Comparison of ENCODE assay signal across 9 cellular contexts in the genomic region with DNA sequence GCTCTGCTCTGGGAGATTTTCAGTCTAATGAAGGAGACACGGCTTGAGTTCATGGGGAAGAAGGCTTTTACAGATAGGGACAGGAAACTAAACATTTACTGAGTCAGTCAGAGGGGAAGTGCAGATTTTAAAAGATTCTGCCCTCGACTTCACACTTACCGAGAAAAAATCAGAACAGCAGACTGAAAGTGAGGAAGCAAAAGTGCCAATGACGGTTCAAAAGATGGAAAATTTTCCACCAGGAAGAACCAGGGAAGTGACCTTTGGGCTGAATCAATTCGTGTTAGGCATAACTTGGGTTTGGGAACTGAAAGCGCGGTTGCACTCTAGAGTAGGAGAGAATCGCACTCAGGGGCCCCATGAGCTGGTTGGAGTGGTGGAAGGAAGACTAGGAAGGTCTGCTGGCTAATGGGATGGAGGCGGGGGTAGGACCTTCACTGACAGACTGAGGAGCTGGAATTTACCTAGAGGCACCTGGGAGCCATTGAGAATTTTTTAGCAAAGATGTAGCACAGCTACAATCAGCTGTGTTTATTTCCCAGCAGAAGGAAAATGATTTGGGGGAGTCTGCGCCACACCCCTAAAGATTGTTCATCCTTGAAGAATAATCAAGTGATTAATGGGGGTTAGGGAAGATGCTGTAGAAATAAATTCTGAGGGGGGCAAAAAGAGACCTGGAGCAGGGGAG. TPM values are rescaled to one million over a fixed set of nuclear protein-coding genes. Genes with fewer than 3 reads are reported as not detected.
DNase-seq lines count a peak whose midpoint lies in the region; ATAC-seq and TF ChIP-seq lines count a peak whose summit lies in the region.
"Had no signal": no experiment of that assay in that cellular context is flagged by ENCODE, and none has a peak within 500 bp of the region (broad histone marks: within the 10 kb centered on the region; RNA-seq: fewer than 3 reads in every experiment).

No MANE protein-coding gene starts in this region.

- intact Hi-C loops in right cardiac atrium (cut with DNase I) (loop anchor here in 3 of 4 donors (5.0 to 10.0 kb wide), 3 partner anchors 91 to 174 kb away; no protein-coding TSS in a partner anchor), Right ventricle myocardium inferior (cut with DNase I) (loop anchor here (5.0 kb wide), 2 partner anchors 39 to 114 kb away; no protein-coding TSS in a partner anchor), upper lobe of right lung (cut with DNase I) (no loop called here)

- TF ChIP-seq CTCF in mesothelial cell of epicardium (IDR thresholded peaks at IDR 0.05; ENCODE audit: unreplicated experiment) (no peak), upper lobe of right lung (IDR thresholded peaks at IDR 0.05) (no peak)

- 42% methylated on average over 10 of the region's 10 CpGs for WGBS in right cardiac atrium

- DNase-seq in right cardiac atrium (no peak), Right ventricle myocardium inferior (ENCODE audit: missing footprints) (no peak), mesothelial cell of epicardium (ENCODE audit: low spot score in 2 of 2, unreplicated experiment in 2 of 2) (no peak), upper lobe of right lung (no peak), DMS79 treated with DMSO at 0.1 percent for 48 hours (lab: John Stamatoyannopoulos, UW) (no peak), NCI-H345 treated with DMSO at 0.1 percent for 48 hours (lab: John Stamatoyannopoulos, UW; ENCODE audit: unreplicated experiment) (no peak), NCI-H1092 treated with DMSO at 0.1 percent for 48 hours (lab: John Stamatoyannopoulos, UW) (no peak)
- no peak for DNase-seq in activated naive CD8-positive, alpha-beta T cell treated with anti-CD3 and anti-CD28 coated beads, Interleukin-2, amount 50 U/mL, for 24 hours

- peak overlapping the region; percentile 69 for H3K4me3 Mint-ChIP-seq in activated naive CD8-positive, alpha-beta T cell treated with anti-CD3 and anti-CD28 coated beads, Interleukin-2, amount 50 U/mL, for 24 hours
- peak overlapping the region; percentile 62 for H3K4me3 Mint-ChIP-seq in mesothelial cell of epicardium

- H3K36me3 Mint-ChIP-seq in activated naive CD8-positive, alpha-beta T cell treated with anti-CD3 and anti-CD28 coated beads, Interleukin-2, amount 50 U/mL, for 24 hours (ENCODE audit: low read depth): no peaks in the 10 kb centered on the region
- peaks cover 5% of the 10 kb centered on the region for H3K36me3 Mint-ChIP-seq in mesothelial cell of epicardium

- no peak overlapping the region for H3K27ac Mint-ChIP-seq in activated naive CD8-positive, alpha-beta T cell treated with anti-CD3 and anti-CD28 coated beads, Interleukin-2, amount 50 U/mL, for 24 hours
- no peak overlapping the region for H3K27ac Mint-ChIP-seq in mesothelial cell of epicardium

- H3K27ac ChIP-seq in right cardiac atrium (ENCODE audit: low read length) (no peak overlapping the region), upper lobe of right lung (no peak overlapping the region)
- H3K27ac ChIP-seq: right atrium auricular region had no signal

- no peaks in the 10 kb centered on the region for H3K27me3 ChIP-seq in right cardiac atrium (ENCODE audit: control insufficient read depth, insufficient read depth)
- H3K27me3 ChIP-seq in upper lobe of right lung: peaks cover 68% of the 10 kb centered on the region

- H3K27me3 Mint-ChIP-seq in activated naive CD8-positive, alpha-beta T cell treated with anti-CD3 and anti-CD28 coated beads, Interleukin-2, amount 50 U/mL, for 24 hours: peaks cover 68% of the 10 kb centered on the region
- peaks cover 92% of the 10 kb centered on the region for H3K27me3 Mint-ChIP-seq in mesothelial cell of epicardium (ENCODE audit: low read depth)

- H3K4me1 ChIP-seq in right cardiac atrium (ENCODE audit: control insufficient read depth, insufficient read depth, low read length) (no peaks in the 10 kb centered on the region), upper lobe of right lung (peaks cover 27% of the 10 kb centered on the region)

- ATAC-seq in right cardiac atrium (no peak), Right ventricle myocardium inferior (no peak), upper lobe of right lung (no peak)
- no peak for ATAC-seq in activated naive CD8-positive, alpha-beta T cell treated with anti-CD3 and anti-CD28 coated beads, Interleukin-2, amount 50 U/mL, for 24 hours

- H3K9me3 Mint-ChIP-seq in activated naive CD8-positive, alpha-beta T cell treated with anti-CD3 and anti-CD28 coated beads, Interleukin-2, amount 50 U/mL, for 24 hours: no peaks in the 10 kb centered on the region
- H3K9me3 Mint-ChIP-seq in mesothelial cell of epicardium: peaks cover 13% of the 10 kb centered on the region

- H3K9me3 ChIP-seq in right cardiac atrium (ENCODE audit: control insufficient read depth, low read length) (no peaks in the 10 kb centered on the region), upper lobe of right lung (no peaks in the 10 kb centered on the region)
- H3K9me3 ChIP-seq: right atrium auricular region had no signal

- no peaks in the 10 kb centered on the region for H3K36me3 ChIP-seq in upper lobe of right lung
- H3K36me3 ChIP-seq: right atrium auricular region had no signal

- H3K4me3 ChIP-seq in right cardiac atrium (ENCODE audit: low read length) (peak overlapping the region; percentile 58), upper lobe of right lung (peak overlapping the region; percentile 45)

- peaks cover 21% of the 10 kb centered on the region for H3K4me1 Mint-ChIP-seq in activated naive CD8-positive, alpha-beta T cell treated with anti-CD3 and anti-CD28 coated beads, Interleukin-2, amount 50 U/mL, for 24 hours
- H3K4me1 Mint-ChIP-seq in mesothelial cell of epicardium: peaks cover 11% of the 10 kb centered on the region

RNA-seq across cellular contexts. Expression of gene KCNK13, which starts 1.2 kb away (rescaled TPM):
- total RNA-seq in right cardiac atrium (10 to 100 TPM in 1 of 4 donors, 1 to 10 TPM in 3; 1.7 to 14.2 (median 6.0) TPM), Right ventricle myocardium inferior (6.7 TPM), mesothelial cell of epicardium (not detected in 3 replicates), upper lobe of right lung (0.81 TPM)
- 3.2 TPM for polyA plus RNA-seq in right cardiac atrium
